Comparison of ENCODE assay signal across 8 cellular contexts in genomic region chr9:89477811-89478583, GRCh38. TPM values are rescaled to one million over a fixed set of nuclear protein-coding genes. Genes with fewer than 3 reads are reported as not detected.
DNase-seq lines count a peak whose midpoint lies in the region; ATAC-seq, FAIRE-seq and TF ChIP-seq lines count a peak whose summit lies in the region.

No MANE protein-coding gene starts in this region.

- peaks cover 0 to 4% (median 0%) of the 10 kb centered on the region in 3 donors for H3K4me1 ChIP-seq in pancreas

- intact Hi-C loops in dendritic cell treated with granulocyte-macrophage colony-stimulating factor and Interleukin-4, amounts not matched to agents 40 ng/mL and 50 ng/mL, for 4 days (cut with micrococcal nuclease) = no loop called here
- intact Hi-C loops in pancreas (cut with DNase I) = no loop called here

- H3K27ac ChIP-seq in HL-60 (replicated peaks) (peak overlapping the region; percentile 26), pancreas (peak overlapping the region in 3 of 4 donors; percentile 29 to 58 (median 46))

- no peaks in the 10 kb centered on the region for H3K9me3 ChIP-seq in pancreas

- TF ChIP-seq CTCF in HL-60 (IDR thresholded peaks at IDR 0.05; ENCODE audit: insufficient read depth, low read length) = no peak
- TF ChIP-seq CTCF in pancreas (IDR thresholded peaks at IDR 0.05) = no peak
- TF ChIP-seq CTCF in GM10266 (IDR thresholded peaks at IDR 0.05; ENCODE audit: control insufficient read depth, insufficient read depth, low read depth, missing control alignments) = no peak

- no peaks in the 10 kb centered on the region for H3K27me3 Mint-ChIP-seq in dendritic cell treated with granulocyte-macrophage colony-stimulating factor and Interleukin-4, amounts not matched to agents 40 ng/mL and 50 ng/mL, for 4 days

- peak in 3 of 4 donors; percentile 74 to 84 (median 84) for ATAC-seq in pancreas
- ATAC-seq in GM21528 (IDR thresholded peaks at IDR 0.05; ENCODE audit: low FRiP score, unreplicated experiment) = no peak

- no peak overlapping the region for H3K4me3 ChIP-seq in HL-60 (replicated peaks; ENCODE audit: insufficient read depth, low read length)
- no peak overlapping the region for H3K4me3 ChIP-seq in pancreas

- H3K4me1 Mint-ChIP-seq in dendritic cell treated with granulocyte-macrophage colony-stimulating factor and Interleukin-4, amounts not matched to agents 40 ng/mL and 50 ng/mL, for 4 days (ENCODE audit: low read depth) = peaks cover 73% of the 10 kb centered on the region

- no peak overlapping the region for H3K4me3 Mint-ChIP-seq in dendritic cell treated with granulocyte-macrophage colony-stimulating factor and Interleukin-4, amounts not matched to agents 40 ng/mL and 50 ng/mL, for 4 days

- DNase-seq in HL-60 (ENCODE audit: low read depth in 1 of 2, low spot score in 1 of 2) (peak in 1 of 2 experiments; percentile 66), UCSD-AML1 (lab: John Stamatoyannopoulos, UW; ENCODE audit: unreplicated experiment) (peak; percentile 81), pancreas (peak in 2 of 6 donors; percentile 38 to 51), GM10266 (ENCODE audit: extremely low spot score) (no peak), hippocampal formation (lab: John Stamatoyannopoulos, UW) (no peak), NCI-H82 (lab: John Stamatoyannopoulos, UW) (no peak)

- no peak for FAIRE-seq in pancreas (lab: Jason Lieb, UNC)

- peaks cover 9% of the 10 kb centered on the region for H3K9me3 Mint-ChIP-seq in dendritic cell treated with granulocyte-macrophage colony-stimulating factor and Interleukin-4, amounts not matched to agents 40 ng/mL and 50 ng/mL, for 4 days

- H3K27ac Mint-ChIP-seq in dendritic cell treated with granulocyte-macrophage colony-stimulating factor and Interleukin-4, amounts not matched to agents 40 ng/mL and 50 ng/mL, for 4 days = peak overlapping the region; percentile 54

- peaks cover 48% of the 10 kb centered on the region for H3K36me3 Mint-ChIP-seq in dendritic cell treated with granulocyte-macrophage colony-stimulating factor and Interleukin-4, amounts not matched to agents 40 ng/mL and 50 ng/mL, for 4 days (ENCODE audit: low read depth)

- WGBS in pancreas, 2 donors = 69 to 72% methylated on average over 9 of the region's 9 CpGs

- H3K27me3 ChIP-seq in HL-60 (ENCODE audit: insufficient read depth, poor library complexity, severe bottlenecking) (no peaks in the 10 kb centered on the region), pancreas (no peaks in the 10 kb centered on the region)

- H3K36me3 ChIP-seq in pancreas = no peaks in the 10 kb centered on the region

RNA-seq across cellular contexts. Expression of gene SEMA4D, which starts 19.9 kb away (rescaled TPM):
- 10 to 100 TPM in 5 of 6 donors, 1 to 10 TPM in 1; 7.1 to 29.7 (median 13.0) TPM for total RNA-seq in pancreas
- polyA plus RNA-seq in pancreas = 10 to 100 TPM in 1 of 2 donors, 1 to 10 TPM in 1; 7.8 to 10.4 TPM
